Comparison of ENCODE assay signal across 21 cellular contexts in the genomic region with DNA sequence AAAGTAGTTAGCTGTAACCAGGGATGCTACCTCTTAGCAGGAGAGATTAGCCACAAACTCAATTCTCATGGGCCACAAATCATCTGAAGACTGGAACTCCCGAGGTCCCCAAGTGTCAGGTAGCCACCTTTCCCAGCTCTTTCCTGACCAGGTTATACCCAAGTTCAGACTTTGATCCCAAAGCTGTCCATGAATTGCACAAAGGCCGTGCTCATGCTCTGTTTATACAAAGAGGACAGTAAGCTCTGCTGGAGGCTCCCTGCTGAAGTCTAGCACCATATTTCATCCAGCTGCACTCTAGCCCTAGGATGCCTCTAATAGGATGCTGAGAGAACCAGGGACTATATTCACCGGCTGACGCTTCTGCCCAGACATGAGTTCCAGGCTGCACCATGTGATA.
"Had no signal": no experiment of that assay in that cellular context is flagged by ENCODE, and none has a peak within 500 bp of the region (broad histone marks: within the 10 kb centered on the region; RNA-seq: fewer than 3 reads in every experiment).

No MANE protein-coding gene starts in this region.

- H3K36me3 ChIP-seq: esophagus muscularis mucosa, gastroesophageal sphincter, heart left ventricle, left ventricle myocardium inferior, lower lobe of right lung had no signal

- H3K9me3 ChIP-seq: esophagus muscularis mucosa, gastroesophageal sphincter, heart left ventricle, left ventricle myocardium inferior, lower lobe of right lung had no signal

- H3K4me2 ChIP-seq: hepatocyte had no signal

- DNase-seq: dermis blood vessel endothelial cell; dorsolateral prefrontal cortex; effector CD4-positive, alpha-beta T cell; effector memory CD4-positive, alpha-beta T cell; foreskin keratinocyte; heart left ventricle; hypothalamus; immature natural killer cell; islet precursor cell; kidney; kidney glomerular epithelial cell; left ventricle myocardium inferior; lower lobe of right lung; mesenchymal stem cell had no signal

- ATAC-seq: foreskin keratinocyte, gastroesophageal sphincter, heart left ventricle, lower lobe of right lung had no signal

- H3K27me3 ChIP-seq: esophagus muscularis mucosa, foreskin keratinocyte, gastroesophageal sphincter, heart left ventricle, hepatocyte had no signal

- FAIRE-seq: colon, endothelial cell of umbilical vein, frontal cortex, kidney had no signal

- H3K4me1 ChIP-seq: foreskin keratinocyte, heart left ventricle, left ventricle myocardium inferior, lower lobe of right lung had no signal

- H3K27ac ChIP-seq: coronary artery, dorsolateral prefrontal cortex, esophagus muscularis mucosa, foreskin keratinocyte, gastroesophageal sphincter, heart left ventricle, hepatocyte, left ventricle myocardium inferior, lower lobe of right lung had no signal

- H3K4me3 ChIP-seq: coronary artery, dorsolateral prefrontal cortex, esophagus muscularis mucosa, gastroesophageal sphincter, heart left ventricle, hepatocyte, left ventricle myocardium inferior, lower lobe of right lung had no signal

- H3K79me2 ChIP-seq: hepatocyte had no signal

- H2AFZ ChIP-seq: hepatocyte had no signal
